ENCODE assay signal across 8 cellular contexts in the genomic region with DNA sequence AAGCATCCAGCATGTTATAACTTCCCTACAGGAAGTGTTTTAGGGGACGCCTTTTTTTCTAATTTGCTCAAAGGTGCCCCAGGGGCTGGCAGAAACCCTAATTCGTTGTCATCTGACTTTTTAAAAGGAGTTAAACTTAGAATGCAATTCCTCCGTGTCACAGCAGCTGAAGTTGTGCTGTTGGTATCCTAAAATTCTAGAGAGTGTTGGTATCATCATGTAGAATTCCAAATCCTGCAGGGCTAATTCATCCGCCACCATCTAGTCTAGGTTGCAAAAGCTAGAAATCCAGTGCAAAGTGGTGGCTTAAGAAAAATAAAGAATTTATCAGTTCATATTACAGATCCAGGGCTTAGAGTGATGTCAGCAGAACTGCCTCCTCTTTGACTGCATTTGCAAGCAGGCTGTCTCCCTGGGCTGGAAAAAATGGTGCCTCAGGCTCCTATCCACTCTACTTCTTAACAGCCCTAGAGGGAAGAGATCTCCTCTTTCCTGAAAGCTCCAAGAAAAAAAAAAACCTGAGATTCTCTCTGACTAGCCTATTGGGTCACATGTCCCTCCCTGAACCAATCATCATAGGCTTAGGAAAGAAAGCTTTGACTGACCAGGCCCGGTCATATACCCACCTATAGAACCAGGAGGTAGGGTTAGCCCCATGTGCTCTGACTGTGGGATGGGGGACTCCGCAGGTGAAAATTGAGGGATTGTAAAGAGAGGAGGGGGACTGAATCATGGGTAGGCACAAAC.
DNase-seq lines count a peak whose midpoint lies in the region; ATAC-seq, FAIRE-seq and TF ChIP-seq lines count a peak whose summit lies in the region.

No MANE protein-coding gene starts in this region.

- H3K9me3 Mint-ChIP-seq in stimulated activated naive CD8-positive, alpha-beta T cell treated with anti-CD3 and anti-CD28 coated beads, Interleukin-15, amount 100 ng/mL, for 72 hours, result peaks cover 0 to 7% of the 10 kb centered on the region in 2 donors

- no peak for DNase-seq in HepG2 (ENCODE audit: low spot score)
- no peak for DNase-seq in right lobe of liver
- DNase-seq in RWPE2 (ENCODE audit: low spot score), result no peak
- peak; percentile 9 for DNase-seq in fibroblast of the aortic adventitia (ENCODE audit: low read depth)
- DNase-seq in stimulated activated naive CD8-positive, alpha-beta T cell treated with anti-CD3 and anti-CD28 coated beads, Interleukin-15, amount 100 ng/mL, for 72 hours, result no peak
- no peak for DNase-seq in dermis blood vessel endothelial cell
- no peak for DNase-seq in GDM1 (lab: John Stamatoyannopoulos, UW)
- no peak for DNase-seq in NCI-H510A treated with DMSO at 0.1 percent for 48 hours (lab: John Stamatoyannopoulos, UW)

- peaks cover 9% of the 10 kb centered on the region for H3K27me3 Mint-ChIP-seq in stimulated activated naive CD8-positive, alpha-beta T cell treated with anti-CD3 and anti-CD28 coated beads, Interleukin-15, amount 100 ng/mL, for 72 hours

- TF ChIP-seq POLR2A in HepG2 (IDR thresholded peaks at IDR 0.05; ENCODE audit: insufficient read depth in 1 of 2, low read depth in 2 of 2, low read length in 2 of 2) (no peak), right lobe of liver (IDR thresholded peaks at IDR 0.05) (no peak)

- no peaks in the 10 kb centered on the region for H4K20me1 ChIP-seq in HepG2 (ENCODE audit: insufficient read depth, low read length)

- POLR2A ChIA-PET in HepG2 (lab: Yijun Ruan, JAX), result interaction anchor here (1.0 kb wide), 1 partner anchor 74 kb away, joined by 6 read pairs; the partner anchor contains the start of gene EIF3K

- peaks cover 19% of the 10 kb centered on the region for H3K4me1 ChIP-seq in HepG2 (ENCODE audit: insufficient read depth, low read length)
- no peaks in the 10 kb centered on the region for H3K4me1 ChIP-seq in right lobe of liver
- H3K4me1 ChIP-seq in RWPE2 (ENCODE audit: insufficient read depth, poor library complexity, severe bottlenecking), result peaks cover 8% of the 10 kb centered on the region

- peak; percentile 54; the same call in 1 of the 2 replicates for TF ChIP-seq RAD21 in HepG2 (CRISPR knock-in tag; IDR thresholded peaks at IDR 0.05)

- peak overlapping the region in 1 of 2 donors; percentile 40 for H3K27ac Mint-ChIP-seq in stimulated activated naive CD8-positive, alpha-beta T cell treated with anti-CD3 and anti-CD28 coated beads, Interleukin-15, amount 100 ng/mL, for 72 hours

- peak overlapping the region; percentile 63 for H3K4me2 ChIP-seq in HepG2 (ENCODE audit: low read depth, low read length)

- CTCF ChIA-PET in HepG2 (lab: Yijun Ruan, JAX; ENCODE audit: low intra/inter-chr PET ratio, low total read pairs), result interaction anchor here (1.8 kb wide), 1 partner anchor 90 kb away, joined by 13 read pairs; no protein-coding TSS in a partner anchor

- H2AFZ ChIP-seq in HepG2 (ENCODE audit: low read length), result no peak overlapping the region

- in situ Hi-C loops in HepG2 (cut with HindIII; ENCODE audit: extremely low pct_ligation_motif_present, low pct_unique_long_range_greater_than_20kb), result loop anchor here (10.0 kb wide), 1 partner anchor 90 kb away; no protein-coding TSS in a partner anchor

- H3K27ac ChIP-seq in HepG2 (ENCODE audit: extremely low read length, insufficient read depth, low read length) (no peak overlapping the region), right lobe of liver (no peak overlapping the region), RWPE2 (ENCODE audit: poor library complexity, severe bottlenecking) (peak overlapping the region; percentile 80)

- H3K36me3 ChIP-seq in HepG2 (replicated peaks in 1 of 2; ENCODE audit: control insufficient read depth in 1 of 2, insufficient read depth in 2 of 2, low read length in 2 of 2) (no peaks in the 10 kb centered on the region), right lobe of liver (no peaks in the 10 kb centered on the region), RWPE2 (ENCODE audit: low read depth) (no peaks in the 10 kb centered on the region)

- ATAC-seq in HepG2 (no peak), right lobe of liver (no peak), RWPE2 (ENCODE audit: low read depth) (no peak)
- ATAC-seq in stimulated activated naive CD8-positive, alpha-beta T cell treated with anti-CD3 and anti-CD28 coated beads, Interleukin-15, amount 100 ng/mL, for 72 hours, result no peak

- TF ChIP-seq EP300 in HepG2 (IDR thresholded peaks at IDR 0.05; ENCODE audit: low read depth in 2 of 2, low read length in 2 of 2) (no peak), HepG2 (CRISPR knock-in tag; IDR thresholded peaks at IDR 0.05; ENCODE audit: borderline replicate concordance) (no peak)

- peaks cover 16% of the 10 kb centered on the region for H3K4me1 Mint-ChIP-seq in stimulated activated naive CD8-positive, alpha-beta T cell treated with anti-CD3 and anti-CD28 coated beads, Interleukin-15, amount 100 ng/mL, for 72 hours

- WGBS in HepG2 (ENCODE audit: low lambda C conversion rate), result 43% methylated on average over 6 of the region's 6 CpGs
- 36% methylated on average over 6 of the region's 6 CpGs for WGBS in right lobe of liver (ENCODE audit: insufficient coverage, low coverage, low lambda C conversion rate, missing lambda C conversion rate)

- TF ChIP-seq CTCF in HepG2 (CRISPR knock-in tag; IDR thresholded peaks at IDR 0.05) (no peak), right lobe of liver (IDR thresholded peaks at IDR 0.05) (peak in 1 of 4 donors; percentile 65), RWPE2 (IDR thresholded peaks at IDR 0.05; ENCODE audit: poor library complexity, severe bottlenecking) (peak; percentile 67), fibroblast of the aortic adventitia (IDR thresholded peaks at IDR 0.05; ENCODE audit: insufficient read depth, low read length) (peak; percentile 58)

- H3K9me3 ChIP-seq in HepG2 (ENCODE audit: low read length) (no peaks in the 10 kb centered on the region), right lobe of liver (no peaks in the 10 kb centered on the region), RWPE2 (ENCODE audit: severe bottlenecking) (no peaks in the 10 kb centered on the region)

- H3K27me3 ChIP-seq in HepG2 (ENCODE audit: control insufficient read depth in 1 of 2, insufficient read depth in 2 of 2, low read length in 2 of 2), result peaks cover 0 to 5% of the 10 kb centered on the region in 2 experiments; a peak in 2 of 5 replicates
- no peaks in the 10 kb centered on the region for H3K27me3 ChIP-seq in right lobe of liver
- no peaks in the 10 kb centered on the region for H3K27me3 ChIP-seq in RWPE2 (ENCODE audit: insufficient read depth, poor library complexity, severe bottlenecking)

- FAIRE-seq in HepG2 (lab: Jason Lieb, UNC), result no peak

- BruUV-seq in HepG2 (replicated peaks; lab: Mats Ljungman, UMichigan), result no TSS peak

- H3K4me3 ChIP-seq in HepG2 (replicated peaks in 1 of 3; ENCODE audit: insufficient read depth in 1 of 3, low read depth in 2 of 3, low read length in 3 of 3), result no peak overlapping the region
- no peak overlapping the region for H3K4me3 ChIP-seq in right lobe of liver
- H3K4me3 ChIP-seq in RWPE2 (ENCODE audit: severe bottlenecking), result no peak overlapping the region
- no peak overlapping the region for H3K4me3 ChIP-seq in fibroblast of the aortic adventitia (ENCODE audit: low read depth, low read length)

- H3K79me2 ChIP-seq in HepG2 (ENCODE audit: insufficient read depth, low read length), result no peaks in the 10 kb centered on the region

- H3K9ac ChIP-seq in HepG2 (ENCODE audit: insufficient read depth, low read depth, low read length), result no peak overlapping the region

- intact Hi-C loops in HepG2 (cut with micrococcal nuclease; ENCODE audit: unreplicated experiment), result loop anchor here (1.0 kb wide), 1 partner anchor 90 kb away; no protein-coding TSS in a partner anchor
- intact Hi-C loops in right lobe of liver (cut with DNase I), result no loop called here

- H3K4me3 Mint-ChIP-seq in stimulated activated naive CD8-positive, alpha-beta T cell treated with anti-CD3 and anti-CD28 coated beads, Interleukin-15, amount 100 ng/mL, for 72 hours, result no peak overlapping the region

TF ChIP-seq in HepG2, 621 proteins besides CTCF, POLR2A, EP300 and RAD21:
- 0 out of 2 replicates have a peak, but pooled peaks have one; percentile 43 for TF ChIP-seq ZNF878 (CRISPR knock-in tag; IDR thresholded peaks at IDR 0.05)
- TF ChIP-seq SMC3 (IDR thresholded peaks at IDR 0.05; ENCODE audit: low read length), result peak; percentile 37; the same call in 1 of the 2 replicates
- TF ChIP-seq ZNF264 (CRISPR knock-in tag; IDR thresholded peaks at IDR 0.05), result 0 out of 2 replicates have a peak, but pooled peaks have one; percentile 1
- TF ChIP-seq, protein P1, sequence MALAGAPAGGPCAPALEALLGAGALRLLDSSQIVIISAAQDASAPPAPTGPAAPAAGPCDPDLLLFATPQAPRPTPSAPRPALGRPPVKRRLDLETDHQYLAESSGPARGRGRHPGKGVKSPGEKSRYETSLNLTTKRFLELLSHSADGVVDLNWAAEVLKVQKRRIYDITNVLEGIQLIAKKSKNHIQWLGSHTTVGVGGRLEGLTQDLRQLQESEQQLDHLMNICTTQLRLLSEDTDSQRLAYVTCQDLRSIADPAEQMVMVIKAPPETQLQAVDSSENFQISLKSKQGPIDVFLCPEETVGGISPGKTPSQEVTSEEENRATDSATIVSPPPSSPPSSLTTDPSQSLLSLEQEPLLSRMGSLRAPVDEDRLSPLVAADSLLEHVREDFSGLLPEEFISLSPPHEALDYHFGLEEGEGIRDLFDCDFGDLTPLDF (CRISPR knock-in tag; IDR thresholded peaks at IDR 0.05), result no peak
- no peak for TF ChIP-seq TMF1 (CRISPR knock-in tag; IDR thresholded peaks at IDR 0.05; ENCODE audit: low read depth)
- TF ChIP-seq KAT8 (CRISPR knock-in tag; IDR thresholded peaks at IDR 0.05), result 0 out of 2 replicates have a peak, but pooled peaks have one; percentile 32
- TF ChIP-seq TFE3 (CRISPR knock-in tag; IDR thresholded peaks at IDR 0.05), result no peak
- no peak for TF ChIP-seq REPIN1 (CRISPR knock-in tag; IDR thresholded peaks at IDR 0.05; ENCODE audit: borderline replicate concordance, low read depth)
TF ChIP-seq in HepG2: peak in this region for 4.
